In the genomic region with DNA sequence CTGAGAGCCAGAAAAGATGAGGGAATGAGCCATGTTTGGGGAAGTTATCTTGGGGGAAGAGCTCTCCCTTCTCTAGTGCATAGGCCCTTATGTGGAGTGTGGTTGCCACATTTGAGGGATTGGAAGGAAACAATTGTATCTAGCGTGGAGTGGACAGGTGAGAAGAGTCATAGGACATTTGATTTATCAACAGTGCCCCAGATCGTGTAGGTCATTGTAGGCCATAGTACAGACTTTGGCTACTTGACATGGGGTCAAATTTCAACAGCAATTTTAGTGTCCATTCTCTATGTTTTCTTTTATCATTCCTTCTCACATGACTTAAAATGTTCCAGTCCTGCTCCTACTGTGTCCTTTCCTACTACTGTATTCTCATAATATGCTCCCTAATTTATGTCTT, we compare ENCODE assay signal across 8 cellular contexts.
"Had no signal": no experiment of that assay in that cellular context is flagged by ENCODE, and none has a peak within 500 bp of the region (broad histone marks: within the 10 kb centered on the region; RNA-seq: fewer than 3 reads in every experiment).

No MANE protein-coding gene starts in this region.

- ATAC-seq: GM12878 had no signal

- H3K4me3 ChIP-seq: GM12878 had no signal

- DNase-seq: GDM1, GF-D8 had no signal

- FAIRE-seq: G401.6, GM12878, GM12891, GM12892, GM18507, GM19239 had no signal
